ENCODE assay signal across 1 cellular context in genomic region chr14:75236897-75237296, GRCh38.
TF ChIP-seq lines count a peak whose summit lies in the region.

No MANE protein-coding gene starts in this region.

TF ChIP-seq in neural cell, 6 proteins besides CTCF, POLR2A, EP300 and RAD21 (continued from another document):
- TF ChIP-seq REST (IDR thresholded peaks at IDR 0.05; ENCODE audit: borderline replicate concordance) (no peak), SMC3 (conservative IDR thresholded peaks at IDR 0.05; ENCODE audit: poor library complexity) (no peak)
